ENCODE assay signal across 19 cellular contexts in the genomic region with DNA sequence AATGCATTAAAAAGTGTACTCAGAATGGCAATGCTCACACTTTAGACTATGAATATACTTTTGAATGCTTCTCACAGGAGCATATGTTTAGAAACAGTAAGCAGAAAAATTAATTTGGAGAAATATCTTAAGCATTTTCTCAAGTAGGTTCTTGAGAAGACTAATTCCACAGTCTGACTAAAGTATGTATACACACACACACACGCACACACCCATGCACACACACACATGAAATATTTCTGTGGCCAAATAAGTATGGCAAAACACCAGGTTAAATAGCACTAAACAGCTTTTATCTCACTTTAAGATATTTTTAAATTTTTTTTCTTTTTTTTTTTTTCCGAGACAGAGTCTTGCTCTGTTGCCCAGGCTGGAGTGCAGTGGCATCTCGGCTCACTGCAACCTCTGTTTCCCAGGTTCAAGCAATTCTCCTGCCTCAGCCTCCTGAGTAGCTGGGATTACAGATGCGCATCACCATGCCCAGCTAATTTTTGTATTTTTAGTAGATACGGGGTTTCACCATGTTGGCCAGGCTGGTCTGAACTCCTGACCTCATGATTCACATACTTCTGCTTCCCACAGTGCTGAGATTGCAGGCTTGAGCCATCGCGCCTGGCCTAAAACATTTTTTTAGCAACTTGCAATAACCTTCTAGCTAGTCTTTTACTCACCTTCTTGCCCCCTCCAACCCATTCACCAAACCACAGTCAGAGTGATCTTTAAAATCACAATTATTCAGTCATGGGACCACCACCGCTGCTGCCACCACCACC.
DNase-seq lines count a peak whose midpoint lies in the region; ATAC-seq and TF ChIP-seq lines count a peak whose summit lies in the region.
"Had no signal": no experiment of that assay in that cellular context is flagged by ENCODE, and none has a peak within 500 bp of the region (broad histone marks: within the 10 kb centered on the region; RNA-seq: fewer than 3 reads in every experiment).

No MANE protein-coding gene starts in this region.

- H3K79me2 ChIP-seq in mesendoderm (ENCODE audit: control insufficient read depth, insufficient read depth, low read length), result no peaks in the 10 kb centered on the region

- H3K27me3 ChIP-seq in Peyer's patch (no peaks in the 10 kb centered on the region), mesendoderm (ENCODE audit: insufficient read depth, low read length, poor library complexity) (no peaks in the 10 kb centered on the region)

- H2BK120ac ChIP-seq in mesendoderm (ENCODE audit: low read depth, low read length), result no peak overlapping the region

- WGBS in mesendoderm (ENCODE audit: extremely low coverage, insufficient coverage, low lambda C conversion rate), result no CpG with 5 or more reads among the region's 8 CpGs

- no peak overlapping the region for H4K8ac ChIP-seq in mesendoderm (ENCODE audit: low read depth, low read length)

- H3K18ac ChIP-seq in mesendoderm (ENCODE audit: low read length), result no peak overlapping the region

- no peak for ATAC-seq in HG02610 (IDR thresholded peaks at IDR 0.05; ENCODE audit: unreplicated experiment)
- ATAC-seq: psoas muscle; stimulated activated naive CD8-positive, alpha-beta T cell treated with anti-CD3 and anti-CD28 coated beads, Interleukin-15, Interleukin-2, amounts not matched to agents 100 U/mL and 50 U/mL, for 24 hours had no signal

- H2AK5ac ChIP-seq in mesendoderm (ENCODE audit: low read length), result no peak overlapping the region

- H3K27ac ChIP-seq in Peyer's patch, result no peak overlapping the region
- no peak overlapping the region for H3K27ac ChIP-seq in mesendoderm (ENCODE audit: low read depth, low read length)
- H3K27ac ChIP-seq: 22Rv1, C4-2B, psoas muscle had no signal

- H3K4ac ChIP-seq in mesendoderm (ENCODE audit: low read depth, low read length), result no peak overlapping the region

- H3K79me1 ChIP-seq in mesendoderm (ENCODE audit: low read length), result no peaks in the 10 kb centered on the region

- no peak for TF ChIP-seq CTCF in retinal pigment epithelial cell (conservative IDR thresholded peaks at IDR 0.05; ENCODE audit: low read depth, low read length)
- TF ChIP-seq CTCF in Peyer's patch (IDR thresholded peaks at IDR 0.05), result no peak

- no peak overlapping the region for H4K5ac ChIP-seq in mesendoderm (ENCODE audit: low read length)

- no peak overlapping the region for H3K56ac ChIP-seq in mesendoderm (ENCODE audit: low read length)

- H3K4me3 ChIP-seq in retinal pigment epithelial cell (ENCODE audit: low read length) (no peak overlapping the region), Peyer's patch (no peak overlapping the region), mesendoderm (ENCODE audit: low read length) (no peak overlapping the region)
- H3K4me3 ChIP-seq: psoas muscle had no signal

- DNase-seq in NOMO-1 (lab: John Stamatoyannopoulos, UW; ENCODE audit: unreplicated experiment in 2 of 2) (peak; percentile 20 to 30), NOMO-1 treated with dmso at 0.1 percent for 144 hours (lab: John Stamatoyannopoulos, UW; ENCODE audit: unreplicated experiment) (no peak), SKM-1 (lab: John Stamatoyannopoulos, UW; ENCODE audit: unreplicated experiment) (peak; percentile 23), fibroblast of peridontal ligament (ENCODE audit: extremely low read depth) (peak; percentile 71), retinal pigment epithelial cell (ENCODE audit: low read depth) (peak; percentile 47), Peyer's patch (no peak), mesendoderm (no peak)
- DNase-seq: activated CD4-positive, alpha-beta T cell treated with anti-CD3 and anti-CD28 coated beads, Interleukin-2, amount 50 U/mL, for 1 hour; activated naive CD4-positive, alpha-beta T cell treated with anti-CD3 and anti-CD28 coated beads, Interleukin-2, amount 10 ng/mL, durations not matched to agents 7 days and 5 days; DMS79; KG1; naive B cell; NCI-H1436 treated with DMSO at 0.1 percent for 48 hours; NCI-H2227 treated with DMSO at 0.1 percent for 48 hours; psoas muscle; stimulated activated naive CD8-positive, alpha-beta T cell treated with anti-CD3 and anti-CD28 coated beads, Interleukin-15, Interleukin-2, amounts not matched to agents 100 U/mL and 50 U/mL, for 24 hours had no signal

- H3K9ac ChIP-seq in mesendoderm (ENCODE audit: low read length), result no peak overlapping the region

- H3K9me3 ChIP-seq in Peyer's patch, result no peaks in the 10 kb centered on the region
- H3K9me3 ChIP-seq: psoas muscle had no signal

- H2BK15ac ChIP-seq in mesendoderm (replicated peaks; ENCODE audit: low read depth), result no peak overlapping the region

- H3K23ac ChIP-seq in mesendoderm (ENCODE audit: low read length), result no peak overlapping the region

- TF ChIP-seq POLR2A in Peyer's patch (IDR thresholded peaks at IDR 0.05), result no peak

- H3K4me1 ChIP-seq in Peyer's patch (no peaks in the 10 kb centered on the region), mesendoderm (ENCODE audit: control insufficient read depth, low read depth, low read length) (no peaks in the 10 kb centered on the region)
- H3K4me1 ChIP-seq: psoas muscle had no signal

- no peak overlapping the region for H2BK5ac ChIP-seq in mesendoderm (ENCODE audit: low read length)

- H3K36me3 ChIP-seq in Peyer's patch (no peaks in the 10 kb centered on the region), mesendoderm (ENCODE audit: control insufficient read depth, insufficient read depth, low read length) (no peaks in the 10 kb centered on the region)

- H3K4me2 ChIP-seq in mesendoderm (ENCODE audit: low read length), result no peak overlapping the region

Comparison
In these comparisons a context has a peak if more than half of its experiments do, and no peak if none do; other contexts are left out.
1. DNase-seq: peak in NOMO-1 (2 of 2), SKM-1 (single experiment), fibroblast of peridontal ligament (single experiment) and retinal pigment epithelial cell (single experiment); none in NOMO-1 treated with dmso at 0.1 percent for 144 hours (single experiment), Peyer's patch (0 of 3) and mesendoderm (single experiment).